ENCODE assay signal across 8 cellular contexts in the genomic region with DNA sequence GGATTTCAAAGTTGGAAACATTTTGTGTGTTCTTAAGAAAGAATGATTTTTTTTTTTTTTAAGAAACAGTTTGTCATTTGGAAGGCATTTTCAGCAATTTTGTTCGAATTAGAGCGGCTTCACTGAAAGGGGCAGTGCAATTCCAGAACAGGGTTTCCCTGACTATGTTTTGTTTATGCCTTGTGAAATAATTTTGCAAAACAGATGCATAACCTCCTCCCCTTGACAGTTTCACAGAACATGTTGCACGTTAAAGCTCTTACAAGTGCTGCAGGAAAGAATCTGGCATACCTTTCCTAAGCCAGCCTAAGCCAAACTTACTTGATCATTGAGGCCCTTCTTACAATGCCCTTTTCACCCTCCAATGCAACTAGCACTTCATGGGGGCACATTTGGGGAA.
"Had no signal": no experiment of that assay in that cellular context is flagged by ENCODE, and none has a peak within 500 bp of the region (broad histone marks: within the 10 kb centered on the region; RNA-seq: fewer than 3 reads in every experiment).

No MANE protein-coding gene starts in this region.

- H3K27ac ChIP-seq: HL-60 had no signal

- H3K27me3 Mint-ChIP-seq: IgD-negative memory B cell had no signal

- H3K4me3 ChIP-seq: GM23338 had no signal

- H3K4me3 Mint-ChIP-seq: GM23338, H9, IgD-negative memory B cell had no signal

- H3K4me1 Mint-ChIP-seq: IgD-negative memory B cell had no signal

- H3K4me2 ChIP-seq: GM23338 had no signal

- DNase-seq: H9, HCEC 1CT had no signal

- ATAC-seq: HepG2 had no signal

- H3K9me3 Mint-ChIP-seq: GM23338, IgD-negative memory B cell had no signal

- H3K36me3 Mint-ChIP-seq: IgD-negative memory B cell had no signal

- FAIRE-seq: H1, H54, HepG2 had no signal

- H2AFZ ChIP-seq: GM23338 had no signal

- H3K27ac Mint-ChIP-seq: GM23338, IgD-negative memory B cell had no signal
